19 cellular contexts compared by ENCODE assay signal in genomic region chr19:14553042-14553938, GRCh38. TPM values are rescaled to one million over a fixed set of nuclear protein-coding genes. Genes with fewer than 3 reads are reported as not detected.
DNase-seq lines count a peak whose midpoint lies in the region; ATAC-seq and TF ChIP-seq lines count a peak whose summit lies in the region.
"Had no signal": no experiment of that assay in that cellular context is flagged by ENCODE, and none has a peak within 500 bp of the region (broad histone marks: within the 10 kb centered on the region; RNA-seq: fewer than 3 reads in every experiment).

No MANE protein-coding gene starts in this region.

- no peak overlapping the region for H3K9ac ChIP-seq in mesenchymal stem cell (ENCODE audit: low read length)

- no peak overlapping the region for H3K4ac ChIP-seq in mesenchymal stem cell (ENCODE audit: low read depth in 1 of 2, low read length in 2 of 2)

- peaks cover 6 to 27% of the 10 kb centered on the region in 2 experiments for H3K36me3 ChIP-seq in mesenchymal stem cell (ENCODE audit: control insufficient read depth in 1 of 2, insufficient read depth in 2 of 2, low read depth in 1 of 2, low read length in 2 of 2)
- H3K36me3 ChIP-seq: colonic mucosa had no signal

- no peak for DNase-seq in natural killer cell
- DNase-seq in natural killer cell treated with Interleukin-12 subunit alpha and Interleukin-12 subunit beta and Interleukin-15 and Interleukin-18, amount 100 ng/mL, for 72 hours (ENCODE audit: low spot score), result no peak
- DNase-seq in caudate nucleus (lab: John Stamatoyannopoulos, UW), result peak in 1 of 61 donors; percentile 77
- DNase-seq in mesenchymal stem cell, result no peak
- DNase-seq in type B pancreatic cell (ENCODE audit: extremely low spot score, unreplicated experiment), result no peak
- no peak for DNase-seq in NCI-H1417 (lab: John Stamatoyannopoulos, UW)
- DNase-seq in GM19238 (ENCODE audit: insufficient read length, low spot score), result no peak
- DNase-seq in inferior parietal cortex (ENCODE audit: extremely low spot score), result no peak
- DNase-seq: activated CD4-positive, alpha-beta T cell treated with anti-CD3 and anti-CD28 coated beads, Interleukin-2, amount 50 U/mL, for 1 hour; activated T-cell treated with anti-CD3 and anti-CD28 coated beads, Interleukin-2, amount 50 U/mL, for 72 hours; colonic mucosa; NCI-H1417 treated with DMSO at 0.1 percent for 48 hours; NK-92 treated with Interleukin-12 subunit alpha and Interleukin-12 subunit beta, amount 100 ng/mL, for 24 hours; SHP77 treated with DMSO at 0.1 percent for 48 hours; small intestine; T1000 had no signal

- H3K79me1 ChIP-seq in mesenchymal stem cell (replicated peaks; ENCODE audit: low read length, poor library complexity, severe bottlenecking), result peaks cover 37% of the 10 kb centered on the region

- intact Hi-C loops in natural killer cell (cut with micrococcal nuclease), result no loop called here

- peaks cover 46% of the 10 kb centered on the region for H3K4me1 ChIP-seq in mesenchymal stem cell (ENCODE audit: control insufficient read depth, insufficient read depth, low read depth, low read length)

- H2AFZ ChIP-seq in mesenchymal stem cell (ENCODE audit: low read depth, low read length), result no peak overlapping the region

- H4K91ac ChIP-seq in mesenchymal stem cell (ENCODE audit: low read length), result no peak overlapping the region

- no peaks in the 10 kb centered on the region for H3K27me3 ChIP-seq in mesenchymal stem cell (ENCODE audit: control insufficient read depth in 1 of 2, insufficient read depth in 1 of 2, low read length in 2 of 2)
- H3K27me3 ChIP-seq: colonic mucosa had no signal

- no peak overlapping the region for H2BK5ac ChIP-seq in mesenchymal stem cell (ENCODE audit: low read depth, low read length, poor library complexity, severe bottlenecking)

- TF ChIP-seq CTCF in natural killer cell (IDR thresholded peaks at IDR 0.05) (no peak), type B pancreatic cell (conservative IDR thresholded peaks at IDR 0.05) (no peak)

- H3K27ac Mint-ChIP-seq in natural killer cell (peak overlapping the region; percentile 75 to 86), type B pancreatic cell (peak overlapping the region; percentile 82)
- H3K27ac Mint-ChIP-seq in natural killer cell treated with Interleukin-12 subunit alpha and Interleukin-12 subunit beta and Interleukin-15 and Interleukin-18, amount 100 ng/mL, for 72 hours, result peak overlapping the region in 1 of 2 donors; percentile 49
- H3K27ac Mint-ChIP-seq: stimulated activated naive CD8-positive, alpha-beta T cell treated with anti-CD3 and anti-CD28 coated beads, Interleukin-15, Interleukin-2, amounts not matched to agents 100 ng/mL and 50 ng/mL, for 24 hours had no signal

- peak overlapping the region in 1 of 2 experiments; percentile 25 for H3K18ac ChIP-seq in mesenchymal stem cell (ENCODE audit: low read depth in 1 of 2, low read length in 2 of 2)

- no peak overlapping the region for H3K4me3 Mint-ChIP-seq in natural killer cell
- no peak overlapping the region for H3K4me3 Mint-ChIP-seq in natural killer cell treated with Interleukin-12 subunit alpha and Interleukin-12 subunit beta and Interleukin-15 and Interleukin-18, amount 100 ng/mL, for 72 hours
- no peak overlapping the region for H3K4me3 Mint-ChIP-seq in type B pancreatic cell
- H3K4me3 Mint-ChIP-seq: stimulated activated naive CD8-positive, alpha-beta T cell treated with anti-CD3 and anti-CD28 coated beads, Interleukin-15, Interleukin-2, amounts not matched to agents 100 ng/mL and 50 ng/mL, for 24 hours had no signal

- no peaks in the 10 kb centered on the region for H3K36me3 Mint-ChIP-seq in natural killer cell
- no peaks in the 10 kb centered on the region for H3K36me3 Mint-ChIP-seq in natural killer cell treated with Interleukin-12 subunit alpha and Interleukin-12 subunit beta and Interleukin-15 and Interleukin-18, amount 100 ng/mL, for 72 hours
- peaks cover 4% of the 10 kb centered on the region for H3K36me3 Mint-ChIP-seq in type B pancreatic cell

- no peak overlapping the region for H3K4me2 ChIP-seq in mesenchymal stem cell (ENCODE audit: low read length, poor library complexity, severe bottlenecking)

- ATAC-seq in natural killer cell, result no peak
- ATAC-seq in natural killer cell treated with Interleukin-12 subunit alpha and Interleukin-12 subunit beta and Interleukin-15 and Interleukin-18, amount 100 ng/mL, for 72 hours, result no peak
- ATAC-seq: activated T-cell treated with anti-CD3 and anti-CD28 coated beads, Interleukin-2, amount 50 U/mL, for 72 hours had no signal

- H3K9me3 ChIP-seq in mesenchymal stem cell (ENCODE audit: control insufficient read depth, low read length), result no peaks in the 10 kb centered on the region
- H3K9me3 ChIP-seq: colonic mucosa had no signal

- H3K14ac ChIP-seq in mesenchymal stem cell (ENCODE audit: low read length in 2 of 2), result no peak overlapping the region

- H3K4me1 Mint-ChIP-seq in natural killer cell, result peaks cover 23 to 43% of the 10 kb centered on the region in 2 donors
- H3K4me1 Mint-ChIP-seq in natural killer cell treated with Interleukin-12 subunit alpha and Interleukin-12 subunit beta and Interleukin-15 and Interleukin-18, amount 100 ng/mL, for 72 hours (ENCODE audit: low read depth in 2 of 2), result peaks cover 34 to 37% of the 10 kb centered on the region in 2 donors
- H3K4me1 Mint-ChIP-seq in type B pancreatic cell (ENCODE audit: unreplicated experiment), result peaks cover 14% of the 10 kb centered on the region

- no peak overlapping the region for H4K8ac ChIP-seq in mesenchymal stem cell (ENCODE audit: low read length)

- H3K9me3 Mint-ChIP-seq in natural killer cell (no peaks in the 10 kb centered on the region), type B pancreatic cell (no peaks in the 10 kb centered on the region)
- H3K9me3 Mint-ChIP-seq in natural killer cell treated with Interleukin-12 subunit alpha and Interleukin-12 subunit beta and Interleukin-15 and Interleukin-18, amount 100 ng/mL, for 72 hours, result no peaks in the 10 kb centered on the region
- H3K9me3 Mint-ChIP-seq: activated T-cell treated with anti-CD3 and anti-CD28 coated beads, Interleukin-2, amount 50 U/mL, for 72 hours; stimulated activated naive CD8-positive, alpha-beta T cell treated with anti-CD3 and anti-CD28 coated beads, Interleukin-15, Interleukin-2, amounts not matched to agents 100 ng/mL and 50 ng/mL, for 24 hours had no signal

- H3K4me3 ChIP-seq in mesenchymal stem cell (ENCODE audit: insufficient read depth in 1 of 2, low read depth in 1 of 2, low read length in 2 of 2), result no peak overlapping the region
- H3K4me3 ChIP-seq: colonic mucosa had no signal

- WGBS in mesenchymal stem cell, result 97% methylated on average over 35 of the region's 35 CpGs

- peak overlapping the region; percentile 18 to 72 for H2BK12ac ChIP-seq in mesenchymal stem cell (ENCODE audit: low read length in 2 of 2)

- H2AK5ac ChIP-seq in mesenchymal stem cell (ENCODE audit: low read length, severe bottlenecking), result peak overlapping the region; percentile 51

- H2BK15ac ChIP-seq in mesenchymal stem cell (ENCODE audit: low read depth, poor library complexity, severe bottlenecking), result peak overlapping the region; percentile 33

- no peak overlapping the region for H3K23ac ChIP-seq in mesenchymal stem cell (ENCODE audit: low read length in 2 of 2)

- H3K27ac ChIP-seq in caudate nucleus (ENCODE audit: low read depth, low read length) (peak overlapping the region; percentile 16), mesenchymal stem cell (ENCODE audit: low read length, poor library complexity, severe bottlenecking) (no peak overlapping the region)
- H3K27ac ChIP-seq: colonic mucosa had no signal

- H2BK120ac ChIP-seq in mesenchymal stem cell (ENCODE audit: low read depth, low read length), result no peak overlapping the region

- H3K27me3 Mint-ChIP-seq in natural killer cell (ENCODE audit: low read depth in 2 of 2) (no peaks in the 10 kb centered on the region), type B pancreatic cell (no peaks in the 10 kb centered on the region)
- H3K27me3 Mint-ChIP-seq in natural killer cell treated with Interleukin-12 subunit alpha and Interleukin-12 subunit beta and Interleukin-15 and Interleukin-18, amount 100 ng/mL, for 72 hours, result no peaks in the 10 kb centered on the region
- H3K27me3 Mint-ChIP-seq: stimulated activated naive CD8-positive, alpha-beta T cell treated with anti-CD3 and anti-CD28 coated beads, Interleukin-15, Interleukin-2, amounts not matched to agents 100 ng/mL and 50 ng/mL, for 24 hours had no signal

RNA-seq across cellular contexts. Expression of gene NDUFB7, which starts 18.6 kb away (rescaled TPM):
- total RNA-seq in natural killer cell (100 to 1,000 TPM in 2 of 3 donors, 10 to 100 TPM in 1; 97.1 to 120 (median 108) TPM), type B pancreatic cell (ENCODE audit: low replicate concordance) (137 and 188 TPM in 2 replicates)
- 100 to 1,000 TPM; 109 to 167 TPM for total RNA-seq in natural killer cell treated with Interleukin-12 subunit alpha and Interleukin-12 subunit beta and Interleukin-15 and Interleukin-18, amount 100 ng/mL, for 72 hours
- 220 TPM for polyA plus RNA-seq in mesenchymal stem cell (2013, experiment 1 of 2)
- 213 TPM for polyA plus RNA-seq in mesenchymal stem cell (2013, experiment 2 of 2)

RNA-seq across cellular contexts. Expression of gene TECR, which starts 23.9 kb away (rescaled TPM):
- total RNA-seq in natural killer cell, result 100 to 1,000 TPM; 123 to 158 (median 131) TPM
- 100 to 1,000 TPM in 1 of 2 donors, 10 to 100 TPM in 1; 74.0 to 110 TPM for total RNA-seq in natural killer cell treated with Interleukin-12 subunit alpha and Interleukin-12 subunit beta and Interleukin-15 and Interleukin-18, amount 100 ng/mL, for 72 hours
- polyA plus RNA-seq in mesenchymal stem cell (2013, experiment 1 of 2), result 136 TPM
- 131 TPM for polyA plus RNA-seq in mesenchymal stem cell (2013, experiment 2 of 2)
- 171 and 240 TPM in 2 replicates for total RNA-seq in type B pancreatic cell (ENCODE audit: low replicate concordance)

RNA-seq across cellular contexts. Expression of gene CLEC17A, which starts 29.6 kb away (rescaled TPM):
- total RNA-seq in natural killer cell (1 to 10 TPM in 1 of 3 donors, under 1 TPM in 2; 0.18 to 1.5 (median 0.45) TPM), type B pancreatic cell (ENCODE audit: low replicate concordance) (not detected in 2 replicates)
- under 1 TPM in 1 of 2 donors, not detected in 1; 0.28 TPM for total RNA-seq in natural killer cell treated with Interleukin-12 subunit alpha and Interleukin-12 subunit beta and Interleukin-15 and Interleukin-18, amount 100 ng/mL, for 72 hours
- polyA plus RNA-seq in mesenchymal stem cell (2013, experiment 1 of 2), result not detected
- polyA plus RNA-seq in mesenchymal stem cell (2013, experiment 2 of 2), result not detected
- total RNA-seq: epithelial cell of proximal tubule, osteocyte had no signal

RNA-seq across cellular contexts. Expression of gene DNAJB1, which starts 35.1 kb away (rescaled TPM):
- 100 to 1,000 TPM; 148 to 238 (median 192) TPM for total RNA-seq in natural killer cell
- 10 to 100 TPM; 65.3 to 68.8 TPM for total RNA-seq in natural killer cell treated with Interleukin-12 subunit alpha and Interleukin-12 subunit beta and Interleukin-15 and Interleukin-18, amount 100 ng/mL, for 72 hours
- 59.4 TPM for polyA plus RNA-seq in mesenchymal stem cell (2013, experiment 1 of 2)
- 60.1 TPM for polyA plus RNA-seq in mesenchymal stem cell (2013, experiment 2 of 2)
- total RNA-seq in type B pancreatic cell (ENCODE audit: low replicate concordance), result 142 and 277 TPM in 2 replicates

RNA-seq across cellular contexts. Expression of gene GIPC1, which starts 57.4 kb away (rescaled TPM):
- total RNA-seq in natural killer cell (10 to 100 TPM; 25.3 to 34.5 (median 31.4) TPM), type B pancreatic cell (ENCODE audit: low replicate concordance) (123 and 308 TPM in 2 replicates)
- total RNA-seq in natural killer cell treated with Interleukin-12 subunit alpha and Interleukin-12 subunit beta and Interleukin-15 and Interleukin-18, amount 100 ng/mL, for 72 hours, result 10 to 100 TPM; 29.9 to 31.7 TPM
- 120 TPM for polyA plus RNA-seq in mesenchymal stem cell (2013, experiment 1 of 2)
- 116 TPM for polyA plus RNA-seq in mesenchymal stem cell (2013, experiment 2 of 2)
